ENCODE assay signal across 22 cellular contexts in genomic region chr9:81542490-81542889, GRCh38.
DNase-seq lines count a peak whose midpoint lies in the region; ATAC-seq, FAIRE-seq and TF ChIP-seq lines count a peak whose summit lies in the region.
"Had no signal": no experiment of that assay in that cellular context is flagged by ENCODE, and none has a peak within 500 bp of the region (broad histone marks: within the 10 kb centered on the region; RNA-seq: fewer than 3 reads in every experiment).

No MANE protein-coding gene starts in this region.

- no peaks in the 10 kb centered on the region for H3K9me3 Mint-ChIP-seq in chondrocyte (ENCODE audit: low read depth)
- H3K9me3 Mint-ChIP-seq: CD8-positive, alpha-beta T cell had no signal

- DNase-seq in A549 (ENCODE audit: low read depth in 1 of 2, low spot score in 1 of 2): no peak
- DNase-seq in H54 (ENCODE audit: insufficient read length, low spot score): no peak
- no peak for DNase-seq in chondrocyte (ENCODE audit: low spot score)
- no peak for DNase-seq in sciatic nerve (ENCODE audit: low spot score)
- no peak for DNase-seq in GF-D8 (lab: John Stamatoyannopoulos, UW)
- no peak for DNase-seq in SKM-1 treated with dmso at 0.1 percent for 144 hours (lab: John Stamatoyannopoulos, UW; ENCODE audit: unreplicated experiment)
- no peak for DNase-seq in Peyer's patch
- DNase-seq: 8988T; Caco-2; CD4-positive, CD25-positive, alpha-beta regulatory T cell; CD8-positive, alpha-beta T cell; DMS153; DND-41; GOT3; H7; HCEC 1CT had no signal

- peak overlapping the region; percentile 68 for H3K27ac Mint-ChIP-seq in chondrocyte (ENCODE audit: unreplicated experiment)
- H3K27ac Mint-ChIP-seq: B cell; CD4-positive, CD25-positive, alpha-beta regulatory T cell; CD8-positive, alpha-beta T cell had no signal

- TF ChIP-seq CTCF in A549 (IDR thresholded peaks at IDR 0.05) (no peak), chondrocyte (IDR thresholded peaks at IDR 0.05) (no peak), Peyer's patch (IDR thresholded peaks at IDR 0.05) (no peak)

- H3K27ac ChIP-seq in A549: peak overlapping the region; percentile 31 to 91; a peak in 4 of 6 replicates
- H3K27ac ChIP-seq in Peyer's patch: no peak overlapping the region
- H3K27ac ChIP-seq: BLaER1, C4-2B had no signal

- 84% methylated on average over 3 of the region's 3 CpGs for WGBS in A549 (ENCODE audit: missing lambda C conversion rate)

- H3K9me3 ChIP-seq in A549: peaks cover 3% of the 10 kb centered on the region; the same call in 1 of the 3 replicates
- no peaks in the 10 kb centered on the region for H3K9me3 ChIP-seq in Peyer's patch
- H3K9me3 ChIP-seq: BLaER1, Caco-2 had no signal

- no peaks in the 10 kb centered on the region for H3K27me3 Mint-ChIP-seq in chondrocyte (ENCODE audit: low read depth)
- H3K27me3 Mint-ChIP-seq: CD4-positive, CD25-positive, alpha-beta regulatory T cell had no signal

- FAIRE-seq in A549 (lab: Jason Lieb, UNC) (no peak), H54 (lab: Jason Lieb, UNC) (peak; percentile 6)
- FAIRE-seq: G401.6, GM12878, GM19239 had no signal

- no peak for TF ChIP-seq RAD21 in A549 (conservative IDR thresholded peaks at IDR 0.05 in 1 of 2, IDR thresholded peaks at IDR 0.05 in 1 of 2)

- no peaks in the 10 kb centered on the region for H3K36me3 Mint-ChIP-seq in chondrocyte (ENCODE audit: low read depth)
- H3K36me3 Mint-ChIP-seq: CD4-positive, CD25-positive, alpha-beta regulatory T cell; CD8-positive, alpha-beta T cell had no signal

- H3K4me2 ChIP-seq in A549: no peak overlapping the region
- H3K4me2 ChIP-seq: BLaER1 had no signal

- ATAC-seq in A549 (no peak), sciatic nerve (peak; percentile 62)
- ATAC-seq: CD8-positive, alpha-beta T cell; GM12878 had no signal

- TF ChIP-seq POLR2A in A549 (IDR thresholded peaks at IDR 0.05; ENCODE audit: low read length) (no peak), H54 (IDR thresholded peaks at IDR 0.05; ENCODE audit: low read depth, low read length) (no peak), Peyer's patch (IDR thresholded peaks at IDR 0.05) (no peak)

- H3K4me3 ChIP-seq in A549 (no peak overlapping the region), Peyer's patch (no peak overlapping the region)
- H3K4me3 ChIP-seq: BLaER1, GM12878 had no signal

- CTCF ChIA-PET in A549 (lab: Yijun Ruan, JAX): no interaction called here

- H3K27me3 ChIP-seq in Peyer's patch: no peaks in the 10 kb centered on the region
- H3K27me3 ChIP-seq: BLaER1 had no signal

- intact Hi-C loops in sciatic nerve (cut with DNase I): no loop called here

- H3K4me1 ChIP-seq in A549 (peaks cover 32% of the 10 kb centered on the region), Peyer's patch (no peaks in the 10 kb centered on the region)
- H3K4me1 ChIP-seq: BLaER1, Caco-2 had no signal

- no peak for TF ChIP-seq EP300 in A549 (IDR thresholded peaks at IDR 0.05)

- H3K4me1 Mint-ChIP-seq in chondrocyte (ENCODE audit: low read depth): peaks cover 53% of the 10 kb centered on the region
- H3K4me1 Mint-ChIP-seq: B cell; CD4-positive, CD25-positive, alpha-beta regulatory T cell had no signal

- H3K4me3 Mint-ChIP-seq in chondrocyte (ENCODE audit: unreplicated experiment): no peak overlapping the region
- H3K4me3 Mint-ChIP-seq: B cell; CD4-positive, CD25-positive, alpha-beta regulatory T cell; CD8-positive, alpha-beta T cell had no signal

- H3K36me3 ChIP-seq in Peyer's patch: no peaks in the 10 kb centered on the region
- H3K36me3 ChIP-seq: BLaER1 had no signal

- POLR2A ChIA-PET in A549 (lab: Yijun Ruan, JAX): no interaction called here

TF ChIP-seq in A549, 52 proteins besides CTCF, POLR2A, EP300 and RAD21:
- TF ChIP-seq POLR2AphosphoS2 (conservative IDR thresholded peaks at IDR 0.05; ENCODE audit: low read length) (no peak), TP53 (CRISPR knock-in tag; IDR thresholded peaks at IDR 0.05) (no peak), RARB (CRISPR knock-in tag; IDR thresholded peaks at IDR 0.05) (no peak), MYC (IDR thresholded peaks at IDR 0.05; ENCODE audit: borderline replicate concordance, low read length) (no peak), SREBF2 (IDR thresholded peaks at IDR 0.05) (no peak), JUNB (IDR thresholded peaks at IDR 0.05) (no peak), FOSB (CRISPR knock-in tag; IDR thresholded peaks at IDR 0.05) (no peak), CEBPB (IDR thresholded peaks at IDR 0.05) (no peak), KDM5A (IDR thresholded peaks at IDR 0.05) (no peak), KDM1A (IDR thresholded peaks at IDR 0.05; ENCODE audit: low read depth) (no peak), CHD4 (IDR thresholded peaks at IDR 0.05; ENCODE audit: borderline replicate concordance) (no peak), SMC3 (IDR thresholded peaks at IDR 0.05) (no peak), HEYL (CRISPR knock-in tag; IDR thresholded peaks at IDR 0.05) (no peak), EHF (CRISPR knock-in tag; IDR thresholded peaks at IDR 0.05) (no peak), HOXB13 (CRISPR knock-in tag; IDR thresholded peaks at IDR 0.05; ENCODE audit: low read depth) (no peak)
- TF ChIP-seq, protein P1, sequence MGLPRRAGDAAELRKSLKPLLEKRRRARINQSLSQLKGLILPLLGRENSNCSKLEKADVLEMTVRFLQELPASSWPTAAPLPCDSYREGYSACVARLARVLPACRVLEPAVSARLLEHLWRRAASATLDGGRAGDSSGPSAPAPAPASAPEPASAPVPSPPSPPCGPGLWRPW (IDR thresholded peaks at IDR 0.05): no peak
- TF ChIP-seq, protein P2, sequence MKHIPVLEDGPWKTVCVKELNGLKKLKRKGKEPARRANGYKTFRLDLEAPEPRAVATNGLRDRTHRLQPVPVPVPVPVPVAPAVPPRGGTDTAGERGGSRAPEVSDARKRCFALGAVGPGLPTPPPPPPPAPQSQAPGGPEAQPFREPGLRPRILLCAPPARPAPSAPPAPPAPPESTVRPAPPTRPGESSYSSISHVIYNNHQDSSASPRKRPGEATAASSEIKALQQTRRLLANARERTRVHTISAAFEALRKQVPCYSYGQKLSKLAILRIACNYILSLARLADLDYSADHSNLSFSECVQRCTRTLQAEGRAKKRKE (CRISPR knock-in tag; IDR thresholded peaks at IDR 0.05; ENCODE audit: low read depth): no peak
- TF ChIP-seq, protein P3, sequence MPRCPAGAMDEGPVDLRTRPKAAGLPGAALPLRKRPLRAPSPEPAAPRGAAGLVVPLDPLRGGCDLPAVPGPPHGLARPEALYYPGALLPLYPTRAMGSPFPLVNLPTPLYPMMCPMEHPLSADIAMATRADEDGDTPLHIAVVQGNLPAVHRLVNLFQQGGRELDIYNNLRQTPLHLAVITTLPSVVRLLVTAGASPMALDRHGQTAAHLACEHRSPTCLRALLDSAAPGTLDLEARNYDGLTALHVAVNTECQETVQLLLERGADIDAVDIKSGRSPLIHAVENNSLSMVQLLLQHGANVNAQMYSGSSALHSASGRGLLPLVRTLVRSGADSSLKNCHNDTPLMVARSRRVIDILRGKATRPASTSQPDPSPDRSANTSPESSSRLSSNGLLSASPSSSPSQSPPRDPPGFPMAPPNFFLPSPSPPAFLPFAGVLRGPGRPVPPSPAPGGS (IDR thresholded peaks at IDR 0.05): no peak

Comparison
In these comparisons a context has a peak if more than half of its experiments do, and no peak if none do; other contexts are left out.
1. H3K27ac ChIP-seq: peak in A549 (2 of 2); none in Peyer's patch (0 of 4).